In genomic region chr7:32591938-32592337, GRCh38 we compare ENCODE assay signal across 15 cellular contexts.
"Had no signal": no experiment of that assay in that cellular context is flagged by ENCODE, and none has a peak within 500 bp of the region (broad histone marks: within the 10 kb centered on the region; RNA-seq: fewer than 3 reads in every experiment).

No MANE protein-coding gene starts in this region.

- H3K9me3 ChIP-seq: gastrocnemius medialis, heart left ventricle, tibial nerve had no signal

- DNase-seq: activated B cell treated with CpG ODN at 0.5 μM for 24 hours; activated CD4-positive, alpha-beta memory T cell treated with anti-CD3 and anti-CD28 coated beads, Interleukin-2, amount 10 ng/mL, durations not matched to agents 7 days and 5 days; activated CD4-positive, alpha-beta T cell treated with anti-CD3 and anti-CD28 coated beads for 4 hours; activated CD8-positive, alpha-beta memory T cell treated with anti-CD3 and anti-CD28 coated beads, Interleukin-2, amount 10 ng/mL, durations not matched to agents 7 days and 5 days; activated naive CD4-positive, alpha-beta T cell; activated naive CD8-positive, alpha-beta T cell treated with anti-CD3 and anti-CD28 coated beads, Interleukin-2, amount 10 ng/mL, durations not matched to agents 7 days and 5 days; erythroblast; gastrocnemius medialis; heart left ventricle; immature natural killer cell; posterior cingulate gyrus; stimulated activated CD4-positive, alpha-beta T cell treated with anti-CD3 and anti-CD28 coated beads, Interleukin-2, amount 100 ng/mL, for 24 hours; stimulated activated naive CD8-positive, alpha-beta T cell treated with anti-CD3 and anti-CD28 coated beads, Interleukin-15, Interleukin-2, amounts not matched to agents 100 U/mL and 50 U/mL, for 24 hours had no signal

- H3K27ac ChIP-seq: coronary artery, gastrocnemius medialis, heart left ventricle, tibial nerve had no signal

- ATAC-seq: activated CD8-positive, alpha-beta memory T cell treated with anti-CD3 and anti-CD28 coated beads, Interleukin-2, amount 10 ng/mL, durations not matched to agents 7 days and 5 days; gastrocnemius medialis; heart left ventricle; stimulated activated naive CD8-positive, alpha-beta T cell treated with anti-CD3 and anti-CD28 coated beads, Interleukin-15, Interleukin-2, amounts not matched to agents 100 U/mL and 50 U/mL, for 24 hours had no signal

- H3K4me3 ChIP-seq: coronary artery, gastrocnemius medialis, heart left ventricle, tibial nerve had no signal

- H3K27me3 ChIP-seq: gastrocnemius medialis, heart left ventricle, tibial nerve had no signal
